In the genomic region with DNA sequence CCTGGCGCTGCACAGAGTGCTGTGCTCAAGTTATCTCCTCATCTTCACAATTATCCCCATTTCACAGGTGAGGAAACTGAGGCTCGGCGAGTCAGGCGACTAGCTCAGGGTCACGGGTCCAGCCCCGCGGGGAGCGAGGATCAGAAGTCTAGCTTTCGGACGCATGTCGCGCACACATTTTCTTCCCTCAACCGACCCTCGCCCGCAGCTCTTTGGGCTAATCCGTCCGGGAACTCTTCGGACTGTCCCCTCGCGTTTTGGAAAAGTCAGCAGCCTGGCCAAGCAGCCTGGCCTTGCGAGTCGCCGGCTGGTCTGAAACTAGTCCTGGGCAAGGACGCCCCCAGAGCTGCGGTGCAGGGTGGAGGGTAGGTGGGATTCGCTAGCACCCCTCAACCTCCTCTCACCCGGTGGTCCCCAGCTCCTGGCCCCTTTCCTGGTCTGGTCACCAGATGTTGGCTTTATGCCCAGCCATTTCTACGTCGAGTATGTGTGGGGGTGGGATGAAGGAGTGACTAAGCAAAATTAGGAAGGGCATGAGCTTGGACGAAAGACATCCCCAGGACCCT, we compare ENCODE assay signal across 14 cellular contexts. TPM values are rescaled to one million over a fixed set of nuclear protein-coding genes. Genes with fewer than 3 reads are reported as not detected.
A peak's percentile ranks its signal among the peaks of the same experiment; 100 is the strongest.
DNase-seq lines count a peak whose midpoint lies in the region; ATAC-seq, FAIRE-seq and TF ChIP-seq lines count a peak whose summit lies in the region.
"Had no signal": no experiment of that assay in that cellular context is flagged by ENCODE, and none has a peak within 500 bp of the region (broad histone marks: within the 10 kb centered on the region; RNA-seq: fewer than 3 reads in every experiment).

No MANE protein-coding gene starts in this region.

- TF ChIP-seq EP300 in H1 (IDR thresholded peaks at IDR 0.05; ENCODE audit: borderline replicate concordance in 1 of 2, low read depth in 2 of 2, low read length in 2 of 2) = no peak

- H3K9ac ChIP-seq in H1 (replicated peaks in 1 of 4; ENCODE audit: extremely low read depth in 1 of 4, low read depth in 3 of 4, low read length in 3 of 4) = no peak overlapping the region

- no peaks in the 10 kb centered on the region for H3K36me3 Mint-ChIP-seq in GM23338 (ENCODE audit: low read depth)
- no peaks in the 10 kb centered on the region for H3K36me3 Mint-ChIP-seq in stimulated activated effector memory CD8-positive, alpha-beta T cell treated with anti-CD3 and anti-CD28 coated beads, Interleukin-12 subunit alpha, Interleukin-12 subunit beta, amount 100 ng/mL, for 72 hours

- H3K14ac ChIP-seq in H1 (ENCODE audit: insufficient read length) = no peak overlapping the region

- no peak overlapping the region for H3K4me3 Mint-ChIP-seq in GM23338
- H3K4me3 Mint-ChIP-seq in stimulated activated effector memory CD8-positive, alpha-beta T cell treated with anti-CD3 and anti-CD28 coated beads, Interleukin-12 subunit alpha, Interleukin-12 subunit beta, amount 100 ng/mL, for 72 hours = no peak overlapping the region
- H3K4me3 Mint-ChIP-seq: effector memory CD8-positive, alpha-beta T cell had no signal

- H3K18ac ChIP-seq in H1 (ENCODE audit: extremely low read depth, low read length) = no peak overlapping the region

- no peak for FAIRE-seq in H1 (lab: Jason Lieb, UNC)

- no peak overlapping the region; the same call in 1 of the 2 replicates for H2BK5ac ChIP-seq in H1 (ENCODE audit: low read depth, low read length)

- H4K20me1 ChIP-seq in GM23338 (replicated peaks; ENCODE audit: insufficient read depth) (no peaks in the 10 kb centered on the region), H1 (replicated peaks in 1 of 2; ENCODE audit: control insufficient read depth in 1 of 2, insufficient read depth in 2 of 2, low read length in 2 of 2) (no peaks in the 10 kb centered on the region)

- peaks cover 5% of the 10 kb centered on the region; the same call in 1 of the 3 replicates for H3K4me1 Mint-ChIP-seq in GM23338
- H3K4me1 Mint-ChIP-seq in stimulated activated effector memory CD8-positive, alpha-beta T cell treated with anti-CD3 and anti-CD28 coated beads, Interleukin-12 subunit alpha, Interleukin-12 subunit beta, amount 100 ng/mL, for 72 hours = no peaks in the 10 kb centered on the region

- 0 out of 2 replicates have a peak overlapping the region, but pooled peaks have one; percentile 28 for H2AK5ac ChIP-seq in H1 (ENCODE audit: low read depth, low read length)

- CTCF ChIA-PET in H1 (lab: Charles Lee; ENCODE audit: partially characterized antibody) = interaction anchor here (0.7 to 1.3 kb wide), 6 partner anchors 9 to 48 kb away, joined by 3 to 5 read pairs (median 3); no protein-coding TSS in a partner anchor

- H3K79me2 ChIP-seq in GM23338 (replicated peaks; ENCODE audit: insufficient read depth) (no peaks in the 10 kb centered on the region), H1 (ENCODE audit: control insufficient read depth in 1 of 2, insufficient read depth in 2 of 2, low read length in 2 of 2) (no peaks in the 10 kb centered on the region)

- no peaks in the 10 kb centered on the region for H3K79me1 ChIP-seq in H1 (ENCODE audit: low read depth, low read length)

- no peak overlapping the region for H3K56ac ChIP-seq in H1 (replicated peaks; ENCODE audit: insufficient read length, low read depth, low read length)

- H3K27ac Mint-ChIP-seq in GM23338 = peak overlapping the region; percentile 74
- no peak overlapping the region for H3K27ac Mint-ChIP-seq in stimulated activated effector memory CD8-positive, alpha-beta T cell treated with anti-CD3 and anti-CD28 coated beads, Interleukin-12 subunit alpha, Interleukin-12 subunit beta, amount 100 ng/mL, for 72 hours
- H3K27ac Mint-ChIP-seq: effector memory CD8-positive, alpha-beta T cell had no signal

- peaks cover 5% of the 10 kb centered on the region; the same call in 1 of the 3 replicates for H3K9me3 Mint-ChIP-seq in GM23338
- no peaks in the 10 kb centered on the region for H3K9me3 Mint-ChIP-seq in stimulated activated effector memory CD8-positive, alpha-beta T cell treated with anti-CD3 and anti-CD28 coated beads, Interleukin-12 subunit alpha, Interleukin-12 subunit beta, amount 100 ng/mL, for 72 hours
- H3K9me3 Mint-ChIP-seq: effector memory CD8-positive, alpha-beta T cell had no signal

- H3K4ac ChIP-seq in H1 (replicated peaks; ENCODE audit: insufficient read length, low read depth, low read length) = no peak overlapping the region

- no peak overlapping the region for H3K23ac ChIP-seq in H1 (ENCODE audit: insufficient read length)

- intact Hi-C loops in left lung (cut with DNase I) (no loop called here), testis (cut with DNase I; ENCODE audit: low total_unique reads) (no loop called here)

- no peak overlapping the region for H2BK12ac ChIP-seq in H1 (ENCODE audit: low read depth, low read length)

- peaks cover 3% of the 10 kb centered on the region for H3K27me3 Mint-ChIP-seq in GM23338 (ENCODE audit: insufficient read depth, low read depth, poor library complexity)

- H3K36me3 ChIP-seq in GM23338 (ENCODE audit: insufficient read depth) = no peaks in the 10 kb centered on the region
- H3K36me3 ChIP-seq in H1 (ENCODE audit: control insufficient read depth in 2 of 4, insufficient read depth in 4 of 4, low read length in 3 of 4) = no peaks in the 10 kb centered on the region
- no peaks in the 10 kb centered on the region for H3K36me3 ChIP-seq in left lung
- no peaks in the 10 kb centered on the region for H3K36me3 ChIP-seq in testis (ENCODE audit: low read depth, missing control alignments)

- peak; percentile 40 for ATAC-seq in GM23338
- ATAC-seq in left lung = no peak
- ATAC-seq in stimulated activated effector memory CD8-positive, alpha-beta T cell treated with anti-CD3 and anti-CD28 coated beads, Interleukin-12 subunit alpha, Interleukin-12 subunit beta, amount 100 ng/mL, for 72 hours = no peak
- ATAC-seq in GM19467 (IDR thresholded peaks at IDR 0.05; ENCODE audit: unreplicated experiment) = no peak
- ATAC-seq: effector memory CD8-positive, alpha-beta T cell had no signal

- H3K27me3 ChIP-seq in GM23338 (ENCODE audit: insufficient read depth) = 0 out of 2 replicates have a peak, but pooled peaks cover 6% of the 10 kb centered on the region
- H3K27me3 ChIP-seq in H1 (replicated peaks in 1 of 4; ENCODE audit: control insufficient read depth in 3 of 4, extremely low read depth in 1 of 4, insufficient read depth in 3 of 4, low read length in 3 of 4) = no peaks in the 10 kb centered on the region
- H3K27me3 ChIP-seq in left lung = peaks cover 0 to 33% of the 10 kb centered on the region in 2 donors
- no peaks in the 10 kb centered on the region for H3K27me3 ChIP-seq in testis

- H2BK120ac ChIP-seq in H1 (replicated peaks; ENCODE audit: low read depth, low read length) = no peak overlapping the region

- H3K27ac ChIP-seq in GM23338 (ENCODE audit: low read depth) (no peak overlapping the region), H1 (ENCODE audit: low read depth, low read length) (no peak overlapping the region), left lung (no peak overlapping the region), testis (peak overlapping the region; percentile 68 to 75)

- DNase-seq in GM23338 (ENCODE audit: low spot score) (peak; percentile 30), H1 (ENCODE audit: low read depth in 1 of 2, low spot score in 2 of 2) (no peak), left lung (peak in 1 of 2 donors; percentile 32), testis (peak; percentile 22), GM10266 (ENCODE audit: extremely low spot score) (no peak)
- no peak for DNase-seq in stimulated activated effector memory CD8-positive, alpha-beta T cell treated with anti-CD3 and anti-CD28 coated beads, Interleukin-12 subunit alpha, Interleukin-12 subunit beta, amount 100 ng/mL, for 72 hours (ENCODE audit: low spot score in 2 of 2)
- DNase-seq in stimulated activated CD4-positive, alpha-beta T cell treated with anti-CD3 and anti-CD28 coated beads, Interleukin-1b, Interleukin-23, amount 100 ng/mL, for 48 hours = no peak
- DNase-seq: activated effector memory CD4-positive, alpha-beta T cell treated with Interleukin-2 at 50 U/mL for 16 hours; effector memory CD8-positive, alpha-beta T cell; NCI-H748 treated with DMSO at 0.1 percent for 48 hours; stimulated activated CD4-positive, alpha-beta T cell treated with anti-CD3 and anti-CD28 coated beads, Interleukin-4, amount 100 ng/mL, for 4 hours had no signal

- H3K4me1 ChIP-seq in GM23338 (ENCODE audit: insufficient read depth) (no peaks in the 10 kb centered on the region), H1 (replicated peaks in 1 of 4; ENCODE audit: control insufficient read depth in 3 of 4, insufficient read depth in 4 of 4, low read length in 3 of 4) (no peaks in the 10 kb centered on the region), left lung (peaks cover 0 to 3% of the 10 kb centered on the region in 2 donors), testis (no peaks in the 10 kb centered on the region)

- H4K91ac ChIP-seq in H1 (replicated peaks; ENCODE audit: insufficient read length, low read length) = no peak overlapping the region

- H4K5ac ChIP-seq in H1 (ENCODE audit: insufficient read length, low read depth, low read length) = no peak overlapping the region

- H2BK15ac ChIP-seq in H1 (ENCODE audit: low read length) = no peak overlapping the region

- 91% methylated on average over 26 of the region's 30 CpGs; no CpG with 5 or more reads in 1 of the 2 experiments for WGBS in H1 (ENCODE audit: extremely low coverage in 1 of 2, insufficient coverage in 1 of 2, insufficient read length in 1 of 2, insufficient replicate concordance in 2 of 2, low coverage in 1 of 2, low lambda C conversion rate in 2 of 2, missing lambda C conversion rate in 1 of 2), 2 experiments
- WGBS in testis, 2 donors = 17 to 36% methylated on average over 19 to 30 of the region's 30 CpGs

- no peaks in the 10 kb centered on the region for H3K9me2 ChIP-seq in GM23338 (ENCODE audit: insufficient read depth)

- TF ChIP-seq CTCF in GM23338 (conservative IDR thresholded peaks at IDR 0.05; ENCODE audit: low read depth in 2 of 2) = no peak
- TF ChIP-seq CTCF in H1 (IDR thresholded peaks at IDR 0.05; ENCODE audit: control extremely low read depth in 1 of 3, insufficient read depth in 1 of 3, low read depth in 1 of 3, low read length in 3 of 3) = no peak
- no peak for TF ChIP-seq CTCF in left lung (IDR thresholded peaks at IDR 0.05)
- no peak for TF ChIP-seq CTCF in testis (IDR thresholded peaks at IDR 0.05)
- no peak for TF ChIP-seq CTCF in GM10266 (IDR thresholded peaks at IDR 0.05; ENCODE audit: control insufficient read depth, insufficient read depth, low read depth, missing control alignments)

- POLR2A ChIA-PET in H1 (lab: Charles Lee; ENCODE audit: partially characterized antibody) = no interaction called here

- no peak for TF ChIP-seq POLR2A in H1 (IDR thresholded peaks at IDR 0.05; ENCODE audit: control extremely low read depth in 1 of 2, low read depth in 2 of 2, low read length in 2 of 2)
- TF ChIP-seq POLR2A in testis (IDR thresholded peaks at IDR 0.05) = no peak

- TF ChIP-seq RAD21 in H1 (IDR thresholded peaks at IDR 0.05 in 1 of 2, conservative IDR thresholded peaks at IDR 0.05 in 1 of 2; ENCODE audit: low read depth in 2 of 2, low read length in 2 of 2) = no peak

- H3F3A ChIP-seq in GM23338 (replicated peaks; ENCODE audit: low read depth) = no peaks in the 10 kb centered on the region

- H4K8ac ChIP-seq in H1 (ENCODE audit: extremely low read depth, insufficient read depth, low read length) = no peak overlapping the region; the same call in 1 of the 2 replicates

- no peaks in the 10 kb centered on the region for H3K23me2 ChIP-seq in H1 (ENCODE audit: low read depth, low read length)

- H3K4me3 ChIP-seq in GM23338 (peak overlapping the region; percentile 51; the same call in 1 of the 2 replicates), H1 (ENCODE audit: extremely low read depth in 1 of 4, insufficient read depth in 2 of 4, low read depth in 3 of 4, low read length in 4 of 4) (no peak overlapping the region), left lung (peak overlapping the region; percentile 20 to 25), testis (peak overlapping the region; percentile 58 to 67)
- H3K4me3 ChIP-seq: mucosa of descending colon had no signal

- H2AFZ ChIP-seq in GM23338 (peak overlapping the region; percentile 90), H1 (ENCODE audit: low read length) (no peak overlapping the region)

- no peaks in the 10 kb centered on the region; a peak in 2 of 4 replicates for H3K9me3 ChIP-seq in H1 (ENCODE audit: insufficient read depth in 2 of 2, low read depth in 1 of 2, low read length in 1 of 2)
- H3K9me3 ChIP-seq in left lung = peaks cover 0 to 5% of the 10 kb centered on the region in 2 donors
- no peaks in the 10 kb centered on the region for H3K9me3 ChIP-seq in testis
- H3K9me3 ChIP-seq: mucosa of descending colon had no signal

- no peak overlapping the region for H2BK20ac ChIP-seq in H1 (ENCODE audit: low read length)

- peak overlapping the region; percentile 70 for H3K4me2 ChIP-seq in GM23338
- no peak overlapping the region for H3K4me2 ChIP-seq in H1 (ENCODE audit: insufficient read depth in 1 of 2, low read depth in 2 of 2, low read length in 2 of 2)

RNA-seq across cellular contexts. Expression of a gene that starts 0.5 kb away (rescaled TPM):
- 1.7 and 2.5 TPM in 2 replicates for total RNA-seq in GM23338 (2014; rRNA removed; shearing (Covaris generic))
- polyA plus RNA-seq in GM23338 (2016; fragmentation: Nextera tagmentation; extraction: Ambion mirVana) (1.1 and 1.9 TPM in 2 replicates), H1 (2011; rRNA removed) (0.11 TPM in 1 of 2 replicates, not detected in the other), testis (ENCODE audit: insufficient read depth, low read depth, low replicate concordance) (10.1 TPM)
- not detected in 2 replicates for total RNA-seq in H1 (2021; fragmentation: NEBNext Ultra II Directional; extraction: Animal tissue kit (Norgen Biotek cat#: 25700))
- polyA plus RNA-seq in H1 (2011; cell fraction: cytosol; rRNA removed) = 0.26 TPM
- polyA plus RNA-seq in H1 (2011; cell fraction: nucleus; rRNA removed) = not detected
- 0.40 to 0.44 TPM in 2 of 4 replicates, not detected in the others for polyA plus RNA-seq in H1 (2012, experiment 1 of 2)
- polyA plus RNA-seq in H1 (2012, experiment 2 of 2) = not detected
- polyA plus RNA-seq in H1 (2013, experiment 1 of 2) = not detected
- not detected for polyA plus RNA-seq in H1 (2013, experiment 2 of 2)
- polyA minus RNA-seq in H1 (2011; rRNA and poly(A)+ RNA removed) = 0.17 TPM in 1 of 2 replicates, not detected in the other
- polyA minus RNA-seq in H1 (2011; cell fraction: cytosol; rRNA and poly(A)+ RNA removed) = not detected
- polyA minus RNA-seq in H1 (2011; cell fraction: nucleus; rRNA and poly(A)+ RNA removed) = not detected
- total RNA-seq in left lung (1 to 10 TPM; 2.9 to 4.8 TPM), testis (10 to 100 TPM; 10.1 to 12.0 TPM)

RNA-seq across cellular contexts. Expression of a gene that starts 0.6 kb away (rescaled TPM):
- total RNA-seq in GM23338 (2014; rRNA removed; shearing (Covaris generic)) = 0.52 TPM in 1 of 2 replicates, not detected in the other
- polyA plus RNA-seq in GM23338 (2016; fragmentation: Nextera tagmentation; extraction: Ambion mirVana) (0.63 and 0.94 TPM in 2 replicates), H1 (2011; rRNA removed) (0.15 and 0.31 TPM in 2 replicates), testis (ENCODE audit: insufficient read depth, low read depth, low replicate concordance) (6.8 TPM)
- 1.1 TPM in 1 of 2 replicates, not detected in the other for total RNA-seq in H1 (2021; fragmentation: NEBNext Ultra II Directional; extraction: Animal tissue kit (Norgen Biotek cat#: 25700))
- polyA plus RNA-seq in H1 (2011; cell fraction: cytosol; rRNA removed) = 0.26 TPM
- 0.07 TPM for polyA plus RNA-seq in H1 (2011; cell fraction: nucleus; rRNA removed)
- 0.46 TPM in 1 of 4 replicates, not detected in the others for polyA plus RNA-seq in H1 (2012, experiment 1 of 2)
- not detected for polyA plus RNA-seq in H1 (2012, experiment 2 of 2)
- polyA plus RNA-seq in H1 (2013, experiment 1 of 2) = not detected
- polyA plus RNA-seq in H1 (2013, experiment 2 of 2) = not detected
- 0.44 and 1.6 TPM in 2 replicates for polyA minus RNA-seq in H1 (2011; rRNA and poly(A)+ RNA removed)
- not detected for polyA minus RNA-seq in H1 (2011; cell fraction: cytosol; rRNA and poly(A)+ RNA removed)
- polyA minus RNA-seq in H1 (2011; cell fraction: nucleus; rRNA and poly(A)+ RNA removed) = 2.8 TPM
- total RNA-seq in left lung (1 to 10 TPM in 1 of 2 donors, under 1 TPM in 1; 0.90 to 1.3 TPM), testis (10 to 100 TPM in 1 of 2 donors, 1 to 10 TPM in 1; 3.8 to 18.0 TPM)

RNA-seq across cellular contexts. Expression of a gene that starts 41.5 kb away (rescaled TPM):
- total RNA-seq in GM23338 (2014; rRNA removed; shearing (Covaris generic)) = 2.3 and 4.2 TPM in 2 replicates
- polyA plus RNA-seq in GM23338 (2016; fragmentation: Nextera tagmentation; extraction: Ambion mirVana) (1.4 and 2.6 TPM in 2 replicates), H1 (2011; rRNA removed) (0.54 and 1.1 TPM in 2 replicates), testis (ENCODE audit: insufficient read depth, low read depth, low replicate concordance) (1.3 TPM)
- 1.6 and 1.7 TPM in 2 replicates for total RNA-seq in H1 (2021; fragmentation: NEBNext Ultra II Directional; extraction: Animal tissue kit (Norgen Biotek cat#: 25700))
- 0.85 TPM for polyA plus RNA-seq in H1 (2011; cell fraction: cytosol; rRNA removed)
- 1.1 TPM for polyA plus RNA-seq in H1 (2011; cell fraction: nucleus; rRNA removed)
- polyA plus RNA-seq in H1 (2012, experiment 1 of 2) = 1.0 to 2.4 TPM (median 2.1 TPM) in 4 replicates
- 0.08 TPM for polyA plus RNA-seq in H1 (2012, experiment 2 of 2)
- polyA plus RNA-seq in H1 (2013, experiment 1 of 2) = 0.97 TPM
- 1.0 TPM for polyA plus RNA-seq in H1 (2013, experiment 2 of 2)
- polyA minus RNA-seq in H1 (2011; rRNA and poly(A)+ RNA removed) = 0.22 and 1.5 TPM in 2 replicates
- polyA minus RNA-seq in H1 (2011; cell fraction: cytosol; rRNA and poly(A)+ RNA removed) = 1.8 TPM
- 2.1 TPM for polyA minus RNA-seq in H1 (2011; cell fraction: nucleus; rRNA and poly(A)+ RNA removed)
- total RNA-seq in left lung (under 1 TPM in 1 of 2 donors, not detected in 1; 0.16 TPM), testis (under 1 TPM in 1 of 2 donors, not detected in 1; 0.25 TPM)
- total RNA-seq: LHCN-M2 had no signal

Comparison
In these comparisons a context has a peak if more than half of its experiments do, and no peak if none do; other contexts are left out.
1. DNase-seq: peak in GM23338 (single experiment) and testis (single experiment); none in H1 (0 of 2), stimulated activated effector memory CD8-positive, alpha-beta T cell treated with anti-CD3 and anti-CD28 coated beads, Interleukin-12 subunit alpha, Interleukin-12 subunit beta, amount 100 ng/mL, for 72 hours (0 of 2), stimulated activated CD4-positive, alpha-beta T cell treated with anti-CD3 and anti-CD28 coated beads, Interleukin-1b, Interleukin-23, amount 100 ng/mL, for 48 hours (single experiment) and GM10266 (single experiment).
2. H3K27ac ChIP-seq: peak in testis (2 of 2); none in GM23338 (single experiment), H1 (single experiment) and left lung (0 of 2).
3. H3K4me3 ChIP-seq: peak in GM23338 (single experiment), left lung (2 of 2) and testis (2 of 2); none in H1 (0 of 4).